In genomic region chr5:40991168-40991980, GRCh38 we compare ENCODE assay signal across 10 cellular contexts.
DNase-seq lines count a peak whose midpoint lies in the region; ATAC-seq, FAIRE-seq and TF ChIP-seq lines count a peak whose summit lies in the region.
"Had no signal": no experiment of that assay in that cellular context is flagged by ENCODE, and none has a peak within 500 bp of the region (broad histone marks: within the 10 kb centered on the region; RNA-seq: fewer than 3 reads in every experiment).

No MANE protein-coding gene starts in this region.

- no peaks in the 10 kb centered on the region for H3K9me3 ChIP-seq in A549
- H3K9me3 ChIP-seq in heart left ventricle, result peaks cover 0 to 8% (median 0%) of the 10 kb centered on the region in 12 donors

- TF ChIP-seq CTCF in A549 (IDR thresholded peaks at IDR 0.05) (no peak), astrocyte of the spinal cord (IDR thresholded peaks at IDR 0.05; ENCODE audit: low read depth, low read length) (no peak), heart left ventricle (IDR thresholded peaks at IDR 0.05) (peak in 1 of 12 donors; percentile 17), GM10266 (IDR thresholded peaks at IDR 0.05; ENCODE audit: control insufficient read depth, insufficient read depth, low read depth, missing control alignments) (no peak)

- H3K4me2 ChIP-seq in A549, result peak overlapping the region; percentile 31; the same call in 2 of the 3 replicates

- peak in 1 of 2 experiments; percentile 29 for DNase-seq in A549 (ENCODE audit: low read depth in 1 of 2, low spot score in 1 of 2)
- peak; percentile 94 for DNase-seq in astrocyte of the spinal cord (ENCODE audit: low read depth, low spot score)
- DNase-seq in heart left ventricle, result peak in 4 of 5 donors; percentile 46 to 67 (median 53)
- peak; percentile 82 for DNase-seq in posterior vena cava (ENCODE audit: low spot score)
- DNase-seq in NCI-H510A treated with DMSO at 0.1 percent for 48 hours (lab: John Stamatoyannopoulos, UW), result no peak
- DNase-seq in SW480 (ENCODE audit: low spot score), result no peak
- DNase-seq in stimulated activated CD4-positive, alpha-beta T cell treated with anti-CD3 and anti-CD28 coated beads, Interleukin-4, amount 100 ng/mL, for 1 hour, result no peak
- no peak for DNase-seq in GM10266 (ENCODE audit: extremely low spot score)
- DNase-seq: activated CD4-positive, alpha-beta T cell treated with anti-CD3 and anti-CD28 coated beads, Interleukin-2, amount 50 U/mL, for 4 hours had no signal

- no peak for TF ChIP-seq EP300 in A549 (IDR thresholded peaks at IDR 0.05)

- H3K27me3 ChIP-seq in heart left ventricle, result no peaks in the 10 kb centered on the region

- WGBS in A549 (ENCODE audit: missing lambda C conversion rate), result 5% methylated on average over 2 of the region's 2 CpGs
- 20 to 30% (median 26%) methylated on average over 2 of the region's 2 CpGs for WGBS in heart left ventricle, 4 donors

- H3K4me3 ChIP-seq in A549, result no peak overlapping the region
- no peak overlapping the region for H3K4me3 ChIP-seq in astrocyte of the spinal cord (ENCODE audit: low read depth, low read length)
- H3K4me3 ChIP-seq in heart left ventricle, result no peak overlapping the region

- H3K4me1 ChIP-seq in A549 (no peaks in the 10 kb centered on the region), heart left ventricle (peaks cover 0 to 25% (median 11%) of the 10 kb centered on the region in 12 donors)

- 0 out of 6 replicates have a peak, but pooled peaks of 1 of the 2 experiments have one; percentile 30 for ATAC-seq in A549
- peak; percentile 83 to 96 (median 94) for ATAC-seq in heart left ventricle

- no peak for TF ChIP-seq RAD21 in A549 (conservative IDR thresholded peaks at IDR 0.05 in 1 of 2, IDR thresholded peaks at IDR 0.05 in 1 of 2)

- TF ChIP-seq POLR2A in A549 (IDR thresholded peaks at IDR 0.05; ENCODE audit: low read length) (no peak), heart left ventricle (IDR thresholded peaks at IDR 0.05) (no peak)

- FAIRE-seq in A549 (lab: Jason Lieb, UNC), result no peak
- FAIRE-seq: A204.1 had no signal

- H3K27ac ChIP-seq in A549 (no peak overlapping the region; a peak in 1 of 6 replicates), heart left ventricle (peak overlapping the region; percentile 32 to 82 (median 70))

- H3K36me3 ChIP-seq in heart left ventricle, result no peaks in the 10 kb centered on the region

- POLR2A ChIA-PET in A549 (lab: Yijun Ruan, JAX), result no interaction called here

- CTCF ChIA-PET in A549 (lab: Yijun Ruan, JAX), result no interaction called here

- in situ Hi-C loops in astrocyte of the spinal cord (cut with HindIII; ENCODE audit: low sequenced_read_pairs), result no loop called here

- intact Hi-C loops in heart left ventricle (cut with DNase I), result loop anchor here in 3 of 10 donors (5.0 to 10.0 kb wide), 2 partner anchors 201 to 203 kb away; no protein-coding TSS in a partner anchor
- intact Hi-C loops in posterior vena cava (cut with DNase I), result no loop called here

TF ChIP-seq in A549, 52 proteins besides CTCF, POLR2A, EP300 and RAD21:
- TF ChIP-seq GATA3 (IDR thresholded peaks at IDR 0.05; ENCODE audit: borderline replicate concordance), result no peak
- TF ChIP-seq JUN (IDR thresholded peaks at IDR 0.05), result 0 out of 5 replicates have a peak, but pooled peaks of 1 of the 2 experiments have one; percentile 21
TF ChIP-seq in A549: peak in this region for 1.

Comparison
In these comparisons a context has a peak if more than half of its experiments do, and no peak if none do; other contexts are left out.
1. DNase-seq: peak in astrocyte of the spinal cord (single experiment), heart left ventricle (4 of 5) and posterior vena cava (single experiment); none in NCI-H510A treated with DMSO at 0.1 percent for 48 hours (single experiment), SW480 (single experiment), stimulated activated CD4-positive, alpha-beta T cell treated with anti-CD3 and anti-CD28 coated beads, Interleukin-4, amount 100 ng/mL, for 1 hour (single experiment) and GM10266 (single experiment).
2. H3K27ac ChIP-seq: peak in heart left ventricle (12 of 12); none in A549 (0 of 2).